ENCODE assay signal across 9 cellular contexts in the genomic region with DNA sequence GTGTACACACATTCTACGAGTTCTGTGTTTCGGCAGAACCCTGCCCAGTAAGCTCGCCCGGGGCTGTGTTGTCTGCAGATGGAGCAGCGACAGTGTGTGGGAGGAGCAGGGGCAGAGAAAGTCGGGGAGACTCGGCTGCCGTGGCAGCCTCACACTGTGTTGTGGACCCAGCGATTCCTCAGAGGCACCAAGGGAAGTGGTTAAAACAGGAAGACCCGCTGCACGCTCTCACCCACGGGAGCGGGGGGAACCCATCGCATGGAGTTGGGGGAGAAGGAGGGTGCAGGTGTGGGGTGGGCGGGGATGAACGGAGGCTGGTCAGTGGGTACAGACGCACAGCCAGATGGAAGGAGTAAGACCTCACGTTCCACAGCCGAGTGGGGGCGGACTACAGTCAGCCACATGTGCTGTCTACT.
DNase-seq lines count a peak whose midpoint lies in the region; ATAC-seq lines count a peak whose summit lies in the region.
"Had no signal": no experiment of that assay in that cellular context is flagged by ENCODE, and none has a peak within 500 bp of the region (broad histone marks: within the 10 kb centered on the region; RNA-seq: fewer than 3 reads in every experiment).

No MANE protein-coding gene starts in this region.

- peak overlapping the region; percentile 73 for H3K4me3 Mint-ChIP-seq in activated naive CD4-positive, alpha-beta T cell treated with anti-CD3 and anti-CD28 coated beads, Interleukin-2, amount 10 ng/mL, durations not matched to agents 7 days and 5 days

- peaks cover 68% of the 10 kb centered on the region for H3K4me1 Mint-ChIP-seq in activated naive CD4-positive, alpha-beta T cell treated with anti-CD3 and anti-CD28 coated beads, Interleukin-2, amount 10 ng/mL, durations not matched to agents 7 days and 5 days

- CTCF ChIA-PET in activated naive CD4-positive, alpha-beta T cell treated with anti-CD3 and anti-CD28 coated beads, Interleukin-2, amount 10 ng/mL, durations not matched to agents 7 days and 5 days (lab: Charles Lee), result no interaction called here

- H3K27ac Mint-ChIP-seq in activated naive CD4-positive, alpha-beta T cell treated with anti-CD3 and anti-CD28 coated beads, Interleukin-2, amount 10 ng/mL, durations not matched to agents 7 days and 5 days, result peak overlapping the region; percentile 83

- ATAC-seq in GM18858 (IDR thresholded peaks at IDR 0.05; ENCODE audit: unreplicated experiment), result no peak

- no peaks in the 10 kb centered on the region for H3K9me3 Mint-ChIP-seq in activated naive CD4-positive, alpha-beta T cell treated with anti-CD3 and anti-CD28 coated beads, Interleukin-2, amount 10 ng/mL, durations not matched to agents 7 days and 5 days

- H3K27me3 Mint-ChIP-seq in activated naive CD4-positive, alpha-beta T cell treated with anti-CD3 and anti-CD28 coated beads, Interleukin-2, amount 10 ng/mL, durations not matched to agents 7 days and 5 days, result peaks cover 42% of the 10 kb centered on the region

- DNase-seq in GM19240 (ENCODE audit: insufficient read length, low spot score) (peak; percentile 47), MV-4-11 (lab: John Stamatoyannopoulos, UW) (peak; percentile 70), NCI-H187 (lab: John Stamatoyannopoulos, UW) (no peak), cerebellar cortex (ENCODE audit: low spot score) (no peak), NOMO-1 treated with DMSO at 0.1 percent for 48 hours (lab: John Stamatoyannopoulos, UW; ENCODE audit: unreplicated experiment) (no peak)
- peak; percentile 71 for DNase-seq in activated naive CD4-positive, alpha-beta T cell treated with anti-CD3 and anti-CD28 coated beads, Interleukin-2, amount 10 ng/mL, durations not matched to agents 7 days and 5 days
- DNase-seq in stimulated activated CD4-positive, alpha-beta T cell treated with anti-CD3 and anti-CD28 coated beads, Interleukin-4, amount 100 ng/mL, for 4 hours, result peak; percentile 22 to 35
- DNase-seq: NCI-H2081 had no signal

- peaks cover 41% of the 10 kb centered on the region for H3K36me3 Mint-ChIP-seq in activated naive CD4-positive, alpha-beta T cell treated with anti-CD3 and anti-CD28 coated beads, Interleukin-2, amount 10 ng/mL, durations not matched to agents 7 days and 5 days

Comparison
In these comparisons a context has a peak if more than half of its experiments do, and no peak if none do; other contexts are left out.
1. DNase-seq: peak in GM19240 (single experiment), MV-4-11 (single experiment), activated naive CD4-positive, alpha-beta T cell treated with anti-CD3 and anti-CD28 coated beads, Interleukin-2, amount 10 ng/mL, durations not matched to agents 7 days and 5 days (single experiment) and stimulated activated CD4-positive, alpha-beta T cell treated with anti-CD3 and anti-CD28 coated beads, Interleukin-4, amount 100 ng/mL, for 4 hours (2 of 2); none in NCI-H187 (0 of 2), cerebellar cortex (single experiment) and NOMO-1 treated with DMSO at 0.1 percent for 48 hours (single experiment).